ENCODE assay signal across 8 cellular contexts in the genomic region with DNA sequence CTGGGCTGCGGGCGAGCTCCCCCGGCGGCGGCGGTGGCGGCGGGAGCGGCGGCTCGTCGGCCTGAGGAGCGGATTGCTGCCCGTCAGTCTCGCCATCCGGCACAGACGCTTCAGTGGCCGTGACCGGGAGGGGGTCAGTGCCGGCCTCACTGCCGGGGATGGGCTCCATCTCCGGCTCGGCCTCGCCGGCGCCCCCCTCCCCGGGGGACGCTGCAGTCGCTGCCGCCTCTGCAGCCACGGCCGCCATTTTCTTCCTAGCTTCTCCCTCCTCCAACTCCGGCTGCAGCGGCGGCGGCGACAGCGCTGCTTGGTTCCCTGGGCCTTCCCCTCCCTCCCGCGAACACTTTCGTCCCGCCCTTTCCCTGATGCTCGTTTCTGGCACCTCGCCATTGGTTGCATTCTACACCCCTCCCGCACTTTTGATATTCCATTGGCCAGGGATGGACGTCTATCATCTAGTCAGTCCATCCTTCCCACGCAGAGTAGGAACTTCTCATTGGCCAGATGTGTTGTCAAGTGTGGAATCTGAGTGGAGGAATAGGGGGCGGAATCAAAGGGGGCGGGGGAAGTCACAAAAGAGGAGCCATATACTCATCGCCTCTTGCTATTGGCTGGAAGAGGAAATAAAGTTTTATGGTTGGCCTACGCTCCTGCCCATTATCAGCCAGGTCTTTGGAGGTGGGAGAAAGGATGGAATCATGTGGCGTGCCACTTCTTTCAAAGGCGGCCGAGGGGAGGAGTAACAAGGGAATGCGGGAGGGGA. TPM values are rescaled to one million over a fixed set of nuclear protein-coding genes. Genes with fewer than 3 reads are reported as not detected.
A peak's percentile ranks its signal among the peaks of the same experiment; 100 is the strongest.
DNase-seq lines count a peak whose midpoint lies in the region; ATAC-seq and TF ChIP-seq lines count a peak whose summit lies in the region.

A gene with protein sequence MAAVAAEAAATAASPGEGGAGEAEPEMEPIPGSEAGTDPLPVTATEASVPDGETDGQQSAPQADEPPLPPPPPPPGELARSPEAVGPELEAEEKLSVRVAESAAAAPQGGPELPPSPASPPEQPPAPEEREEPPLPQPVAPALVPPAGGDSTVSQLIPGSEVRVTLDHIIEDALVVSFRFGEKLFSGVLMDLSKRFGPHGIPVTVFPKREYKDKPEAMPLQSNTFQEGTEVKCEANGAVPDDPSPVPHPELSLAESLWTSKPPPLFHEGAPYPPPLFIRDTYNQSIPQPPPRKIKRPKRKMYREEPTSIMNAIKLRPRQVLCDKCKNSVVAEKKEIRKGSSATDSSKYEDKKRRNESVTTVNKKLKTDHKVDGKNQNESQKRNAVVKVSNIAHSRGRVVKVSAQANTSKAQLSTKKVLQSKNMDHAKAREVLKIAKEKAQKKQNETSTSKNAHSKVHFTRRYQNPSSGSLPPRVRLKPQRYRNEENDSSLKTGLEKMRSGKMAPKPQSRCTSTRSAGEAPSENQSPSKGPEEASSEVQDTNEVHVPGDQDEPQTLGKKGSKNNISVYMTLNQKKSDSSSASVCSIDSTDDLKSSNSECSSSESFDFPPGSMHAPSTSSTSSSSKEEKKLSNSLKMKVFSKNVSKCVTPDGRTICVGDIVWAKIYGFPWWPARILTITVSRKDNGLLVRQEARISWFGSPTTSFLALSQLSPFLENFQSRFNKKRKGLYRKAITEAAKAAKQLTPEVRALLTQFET (minus strand): TSS at position 309 of the 763 bp plus-strand sequence. CDS start 62 bp downstream, at position 247.

- TF ChIP-seq CTCF in epithelial cell of proximal tubule (conservative IDR thresholded peaks at IDR 0.05; ENCODE audit: low read depth, low read length): no peak

- H3K4me3 Mint-ChIP-seq in activated T-cell treated with anti-CD3 and anti-CD28 coated beads, Interleukin-2, amount 50 U/mL, for 24 hours: peak within 1 kb of the TSS; percentile 90

- in situ Hi-C loops in KBM-7 (cut with MboI; ENCODE audit: low pct_unique_long_range_greater_than_20kb, low sequenced_read_pairs): no loop called here

- peaks cover 19% of the 10 kb centered on the region for H3K4me1 Mint-ChIP-seq in activated T-cell treated with anti-CD3 and anti-CD28 coated beads, Interleukin-2, amount 50 U/mL, for 24 hours (ENCODE audit: low read depth)

- peak within 1 kb of the TSS; percentile 93 for H3K4me3 ChIP-seq in epithelial cell of proximal tubule (ENCODE audit: low read depth, low read length)

- peaks cover 4% of the 10 kb centered on the region for H3K27me3 Mint-ChIP-seq in activated T-cell treated with anti-CD3 and anti-CD28 coated beads, Interleukin-2, amount 50 U/mL, for 24 hours

- H3K9me3 Mint-ChIP-seq in activated T-cell treated with anti-CD3 and anti-CD28 coated beads, Interleukin-2, amount 50 U/mL, for 24 hours: no peaks in the 10 kb centered on the region

- DNase-seq in DMS53 treated with DMSO at 0.1 percent for 48 hours (lab: John Stamatoyannopoulos, UW; ENCODE audit: unreplicated experiment) (peak; percentile 99), KBM-7 (peak; percentile 100), epithelial cell of proximal tubule (ENCODE audit: low read depth) (peak; percentile 100), mucosa of gallbladder (ENCODE audit: low spot score) (peak; percentile 99)
- peak; percentile 93 for DNase-seq in activated T-cell treated with anti-CD3 and anti-CD28 coated beads, Interleukin-2, amount 50 U/mL, for 24 hours
- peak; percentile 94 to 95 for DNase-seq in stimulated activated CD8-positive, alpha-beta memory T cell treated with anti-CD3 and anti-CD28 coated beads, Interleukin-4, amount 100 ng/mL, for 4 hours (ENCODE audit: low read depth in 2 of 2, low spot score in 1 of 2)

- ATAC-seq in GM21717 (IDR thresholded peaks at IDR 0.05; ENCODE audit: unreplicated experiment): peak; percentile 93

- peaks cover 31% of the 10 kb centered on the region for H3K36me3 Mint-ChIP-seq in activated T-cell treated with anti-CD3 and anti-CD28 coated beads, Interleukin-2, amount 50 U/mL, for 24 hours (ENCODE audit: low read depth)

- H3K27ac Mint-ChIP-seq in activated T-cell treated with anti-CD3 and anti-CD28 coated beads, Interleukin-2, amount 50 U/mL, for 24 hours: peak within 1 kb of the TSS; percentile 96

TF ChIP-seq in PFSK-1, 5 proteins besides CTCF, POLR2A, EP300 and RAD21:
- TF ChIP-seq, protein P1, sequence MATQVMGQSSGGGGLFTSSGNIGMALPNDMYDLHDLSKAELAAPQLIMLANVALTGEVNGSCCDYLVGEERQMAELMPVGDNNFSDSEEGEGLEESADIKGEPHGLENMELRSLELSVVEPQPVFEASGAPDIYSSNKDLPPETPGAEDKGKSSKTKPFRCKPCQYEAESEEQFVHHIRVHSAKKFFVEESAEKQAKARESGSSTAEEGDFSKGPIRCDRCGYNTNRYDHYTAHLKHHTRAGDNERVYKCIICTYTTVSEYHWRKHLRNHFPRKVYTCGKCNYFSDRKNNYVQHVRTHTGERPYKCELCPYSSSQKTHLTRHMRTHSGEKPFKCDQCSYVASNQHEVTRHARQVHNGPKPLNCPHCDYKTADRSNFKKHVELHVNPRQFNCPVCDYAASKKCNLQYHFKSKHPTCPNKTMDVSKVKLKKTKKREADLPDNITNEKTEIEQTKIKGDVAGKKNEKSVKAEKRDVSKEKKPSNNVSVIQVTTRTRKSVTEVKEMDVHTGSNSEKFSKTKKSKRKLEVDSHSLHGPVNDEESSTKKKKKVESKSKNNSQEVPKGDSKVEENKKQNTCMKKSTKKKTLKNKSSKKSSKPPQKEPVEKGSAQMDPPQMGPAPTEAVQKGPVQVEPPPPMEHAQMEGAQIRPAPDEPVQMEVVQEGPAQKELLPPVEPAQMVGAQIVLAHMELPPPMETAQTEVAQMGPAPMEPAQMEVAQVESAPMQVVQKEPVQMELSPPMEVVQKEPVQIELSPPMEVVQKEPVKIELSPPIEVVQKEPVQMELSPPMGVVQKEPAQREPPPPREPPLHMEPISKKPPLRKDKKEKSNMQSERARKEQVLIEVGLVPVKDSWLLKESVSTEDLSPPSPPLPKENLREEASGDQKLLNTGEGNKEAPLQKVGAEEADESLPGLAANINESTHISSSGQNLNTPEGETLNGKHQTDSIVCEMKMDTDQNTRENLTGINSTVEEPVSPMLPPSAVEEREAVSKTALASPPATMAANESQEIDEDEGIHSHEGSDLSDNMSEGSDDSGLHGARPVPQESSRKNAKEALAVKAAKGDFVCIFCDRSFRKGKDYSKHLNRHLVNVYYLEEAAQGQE (IDR thresholded peaks at IDR 0.05; ENCODE audit: insufficient read depth in 1 of 2, low read depth in 2 of 2, low read length in 2 of 2): no peak
- TF ChIP-seq TAF1 (IDR thresholded peaks at IDR 0.05; ENCODE audit: borderline replicate concordance, insufficient read depth, low read length) (peak; percentile 91), FOXP2 (optimal IDR thresholded peaks at IDR 0.05; ENCODE audit: borderline replicate concordance, extremely low read depth, extremely low read length, insufficient read depth) (no peak), POLR2AphosphoS5 (IDR thresholded peaks at IDR 0.05; ENCODE audit: low read depth, low read length) (peak; percentile 82; the same call in 1 of the 2 replicates), SIN3A (IDR thresholded peaks at IDR 0.05; ENCODE audit: borderline replicate concordance, insufficient read depth, low read length) (no peak)

RNA-seq across cellular contexts. Expression of the gene that starts here (rescaled TPM):
- polyA plus RNA-seq in PFSK-1 (2012; ENCODE audit: insufficient read length, low read depth): 8.9 TPM
- total RNA-seq in epithelial cell of proximal tubule (13.3 and 19.6 TPM in 2 replicates), mucosa of gallbladder (26.3 TPM)

Comparison
In these comparisons a context has a peak if more than half of its experiments do, and no peak if none do; other contexts are left out.
1. Peak in every context shown above with its lines: DNase-seq, ATAC-seq and H3K4me3 ChIP-seq.